ENCODE assay signal across 25 cellular contexts in genomic region chr21:33125981-33126380, GRCh38. TPM values are rescaled to one million over a fixed set of nuclear protein-coding genes. Genes with fewer than 3 reads are reported as not detected.
"Had no signal": no experiment of that assay in that cellular context is flagged by ENCODE, and none has a peak within 500 bp of the region (broad histone marks: within the 10 kb centered on the region; RNA-seq: fewer than 3 reads in every experiment).

No MANE protein-coding gene starts in this region.

- H3K27ac Mint-ChIP-seq: immature natural killer cell, memory B cell, mesothelial cell of epicardium, natural killer cell, progenitor cell of endocrine pancreas had no signal

- H3K9me3 ChIP-seq: colonic mucosa, gastrocnemius medialis, left ventricle myocardium inferior, lower lobe of right lung, pancreas, testis, tibial nerve, upper lobe of right lung had no signal

- H3K36me3 ChIP-seq: colonic mucosa, gastrocnemius medialis, left ventricle myocardium inferior, lower lobe of right lung, pancreas, tibial nerve, upper lobe of right lung had no signal

- H3K36me3 Mint-ChIP-seq: immature natural killer cell, memory B cell, mesothelial cell of epicardium, natural killer cell had no signal

- H3K27ac ChIP-seq: colonic mucosa, gastrocnemius medialis, left ventricle myocardium inferior, lower lobe of right lung, pancreas, testis, tibial nerve, upper lobe of right lung had no signal

- H3K9me3 Mint-ChIP-seq: memory B cell, mesothelial cell of epicardium, natural killer cell had no signal

- H3K4me1 ChIP-seq: colonic mucosa, gastrocnemius medialis, pancreas, testis had no signal

- H3K4me3 ChIP-seq: colonic mucosa, gastrocnemius medialis, left ventricle myocardium inferior, lower lobe of right lung, pancreas, testis, tibial nerve, upper lobe of right lung had no signal

- H3K27me3 ChIP-seq: colonic mucosa, testis, tibial nerve had no signal

- DNase-seq: cerebellar nuclear complex; colonic mucosa; effector CD8-positive, alpha-beta T cell; gastrocnemius medialis; immature natural killer cell; left cardiac atrium; left ventricle myocardium inferior; lower lobe of right lung; natural killer cell; occipital lobe; pancreas; right cardiac atrium; small intestine; stimulated activated CD4-positive, alpha-beta T cell treated with anti-CD3 and anti-CD28 coated beads, Interleukin-12 subunit alpha, Interleukin-12 subunit beta, amount 100 ng/mL, for 4 hours; stimulated activated naive CD4-positive, alpha-beta T cell treated with Interleukin-2 at 50 U/mL for 16 hours; testis; upper lobe of right lung had no signal

- ATAC-seq: gastrocnemius medialis, left cardiac atrium, lower lobe of right lung, natural killer cell, right cardiac atrium, upper lobe of right lung had no signal

- H3K4me3 Mint-ChIP-seq: immature natural killer cell, memory B cell, mesothelial cell of epicardium, natural killer cell had no signal

RNA-seq across cellular contexts. Expression of gene OLIG1, which starts 56.0 kb away (rescaled TPM):
- total RNA-seq: colonic mucosa, dermis microvascular lymphatic vessel endothelial cell, fibroblast of lung, mesothelial cell of epicardium, mucosa of gallbladder, myocyte, tibial nerve had no signal
